Comparison of ENCODE assay signal across 17 cellular contexts in genomic region chr6:143755301-143755744, GRCh38.
DNase-seq lines count a peak whose midpoint lies in the region; ATAC-seq and TF ChIP-seq lines count a peak whose summit lies in the region.
"Had no signal": no experiment of that assay in that cellular context is flagged by ENCODE, and none has a peak within 500 bp of the region (broad histone marks: within the 10 kb centered on the region; RNA-seq: fewer than 3 reads in every experiment).

No MANE protein-coding gene starts in this region.

- no TSS peak for BruUV-seq in HCT116 (replicated peaks; lab: Mats Ljungman, UMichigan)

- ATAC-seq in HCT116 (peak; percentile 44; the same call in 1 of the 2 replicates), HG03045 (IDR thresholded peaks at IDR 0.05; ENCODE audit: unreplicated experiment) (no peak), HG02798 (IDR thresholded peaks at IDR 0.05; ENCODE audit: poor library complexity, unreplicated experiment) (no peak)
- ATAC-seq: T-cell had no signal

- H2AFZ ChIP-seq in HCT116 (ENCODE audit: low read depth, low read length, poor library complexity, severe bottlenecking) (no peak overlapping the region), MM.1S (ENCODE audit: low read length) (no peak overlapping the region)

- H3K27ac Mint-ChIP-seq in progenitor cell of endocrine pancreas, result peak overlapping the region; percentile 77
- H3K27ac Mint-ChIP-seq: activated naive CD8-positive, alpha-beta T cell treated with anti-CD3 and anti-CD28 coated beads, Interleukin-2, amount 10 ng/mL, durations not matched to agents 7 days and 5 days; T-cell had no signal

- H3K27me3 Mint-ChIP-seq in progenitor cell of endocrine pancreas, result no peaks in the 10 kb centered on the region
- H3K27me3 Mint-ChIP-seq: activated naive CD8-positive, alpha-beta T cell treated with anti-CD3 and anti-CD28 coated beads, Interleukin-2, amount 10 ng/mL, durations not matched to agents 7 days and 5 days; T-cell had no signal

- no peak for TF ChIP-seq CTCF in HCT116 (IDR thresholded peaks at IDR 0.05 in 2 of 3, conservative IDR thresholded peaks at IDR 0.05 in 1 of 3; ENCODE audit: borderline replicate concordance in 1 of 3, insufficient read depth in 1 of 3, low read depth in 2 of 3, low read length in 2 of 3)
- no peak for TF ChIP-seq CTCF in VCaP (conservative IDR thresholded peaks at IDR 0.05)
- TF ChIP-seq CTCF in fibroblast of the aortic adventitia (IDR thresholded peaks at IDR 0.05; ENCODE audit: insufficient read depth, low read length), result no peak
- no peak for TF ChIP-seq CTCF in progenitor cell of endocrine pancreas (IDR thresholded peaks at IDR 0.05; ENCODE audit: unreplicated experiment)
- TF ChIP-seq CTCF in MM.1S (IDR thresholded peaks at IDR 0.05; ENCODE audit: low read length), result no peak

- H3K4me1 ChIP-seq in HCT116 (ENCODE audit: control insufficient read depth in 1 of 2, insufficient read depth in 2 of 2, low read length in 2 of 2) (peaks cover 0 to 5% of the 10 kb centered on the region in 2 experiments; a peak in 1 of 4 replicates), MM.1S (ENCODE audit: low read length) (no peaks in the 10 kb centered on the region)

- intact Hi-C loops in HCT116 (cut with micrococcal nuclease), result no loop called here

- peaks cover 7% of the 10 kb centered on the region for H3K4me1 Mint-ChIP-seq in progenitor cell of endocrine pancreas (ENCODE audit: low read depth)

- no peaks in the 10 kb centered on the region for H3F3A ChIP-seq in MM.1S (ENCODE audit: insufficient read depth, low read length)

- POLR2A ChIA-PET in HCT116 (lab: Charles Lee), result no interaction called here

- H3K79me2 ChIP-seq in HCT116 (ENCODE audit: insufficient read depth, low read length) (no peaks in the 10 kb centered on the region), MM.1S (ENCODE audit: low read length) (no peaks in the 10 kb centered on the region)

- H3K4me2 ChIP-seq in HCT116 (ENCODE audit: low read length) (no peak overlapping the region), MM.1S (ENCODE audit: low read depth, low read length) (no peak overlapping the region)

- DNase-seq in HCT116 (ENCODE audit: low read depth, low spot score) (no peak), fibroblast of the aortic adventitia (ENCODE audit: low read depth) (peak; percentile 48), progenitor cell of endocrine pancreas (ENCODE audit: low spot score, unreplicated experiment) (no peak), MM.1S (no peak), NCI-H510A treated with DMSO at 0.1 percent for 48 hours (lab: John Stamatoyannopoulos, UW) (no peak)
- DNase-seq: activated CD4-positive, CD25-positive, alpha-beta regulatory T cell treated with anti-CD3 and anti-CD28 coated beads, Interleukin-2, amount 50 U/mL, for 72 hours; activated naive CD8-positive, alpha-beta T cell treated with anti-CD3 and anti-CD28 coated beads, Interleukin-2, amount 10 ng/mL, durations not matched to agents 7 days and 5 days; activated T-cell treated with anti-CD3 and anti-CD28 coated beads for 4 hours; DND-41; Karpas-422; NCI-H1694 treated with DMSO at 0.1 percent for 48 hours; NCI-H526; T-cell had no signal

- RAD21 ChIA-PET in HCT116 (lab: Charles Lee; ENCODE audit: low non-redundant PET in 1 of 2, low total read pairs in 2 of 2, uncharacterized antibody in 2 of 2, unreplicated experiment in 2 of 2), result no interaction called here

- TF ChIP-seq POLR2A in HCT116 (IDR thresholded peaks at IDR 0.05; ENCODE audit: borderline replicate concordance, extremely low read depth, insufficient read depth, insufficient read length), result no peak

- no peaks in the 10 kb centered on the region for H3K36me3 ChIP-seq in HCT116 (ENCODE audit: control insufficient read depth in 1 of 2, insufficient read depth in 2 of 2, low read length in 2 of 2)
- H3K36me3 ChIP-seq in MM.1S (replicated peaks; ENCODE audit: insufficient read depth, low read length), result no peaks in the 10 kb centered on the region
- H3K36me3 ChIP-seq: ovary had no signal

- H3K9me3 ChIP-seq in HCT116 (ENCODE audit: control insufficient read depth in 1 of 2, insufficient read depth in 1 of 2, low read depth in 1 of 2, low read length in 2 of 2) (no peaks in the 10 kb centered on the region), MM.1S (replicated peaks; ENCODE audit: insufficient read depth, low read length) (no peaks in the 10 kb centered on the region)
- H3K9me3 ChIP-seq: ovary had no signal

- H4K20me1 ChIP-seq in HCT116 (ENCODE audit: insufficient read depth) (no peaks in the 10 kb centered on the region), MM.1S (ENCODE audit: insufficient read depth, low read length) (no peaks in the 10 kb centered on the region)

- H3K9ac ChIP-seq in HCT116 (ENCODE audit: low read length) (no peak overlapping the region), MM.1S (ENCODE audit: low read length) (no peak overlapping the region)

- H3K36me3 Mint-ChIP-seq in progenitor cell of endocrine pancreas (ENCODE audit: insufficient read depth), result peaks cover 10% of the 10 kb centered on the region

- no peak overlapping the region for H3K4me3 ChIP-seq in HCT116 (replicated peaks in 1 of 2; ENCODE audit: low read depth in 1 of 2, low read length in 2 of 2)
- H3K4me3 ChIP-seq in fibroblast of the aortic adventitia (ENCODE audit: low read depth, low read length), result no peak overlapping the region
- H3K4me3 ChIP-seq in MM.1S (ENCODE audit: low read length), result no peak overlapping the region
- H3K4me3 ChIP-seq: ovary had no signal

- no peaks in the 10 kb centered on the region for H3K27me3 ChIP-seq in HCT116 (ENCODE audit: insufficient read depth, low read length)
- H3K27me3 ChIP-seq in MM.1S (replicated peaks; ENCODE audit: insufficient read depth, low read length), result no peaks in the 10 kb centered on the region
- H3K27me3 ChIP-seq: ovary had no signal

- H3K9me3 Mint-ChIP-seq in progenitor cell of endocrine pancreas (ENCODE audit: low read depth), result no peaks in the 10 kb centered on the region
- H3K9me3 Mint-ChIP-seq: T-cell had no signal

- CTCF ChIA-PET in HCT116 (lab: Charles Lee), result no interaction called here

- no peak overlapping the region for H3K4me3 Mint-ChIP-seq in progenitor cell of endocrine pancreas (ENCODE audit: low read depth)
- H3K4me3 Mint-ChIP-seq: activated naive CD8-positive, alpha-beta T cell treated with anti-CD3 and anti-CD28 coated beads, Interleukin-2, amount 10 ng/mL, durations not matched to agents 7 days and 5 days; T-cell had no signal

- H3K27ac ChIP-seq in HCT116 (ENCODE audit: low read depth, low read length) (no peak overlapping the region), VCaP (peak overlapping the region; percentile 52), MM.1S (ENCODE audit: low read length) (no peak overlapping the region)
- H3K27ac ChIP-seq: ovary had no signal

- TF ChIP-seq RAD21 in HCT116 (IDR thresholded peaks at IDR 0.05; ENCODE audit: low read depth), result no peak

- no peaks in the 10 kb centered on the region for H3K9me2 ChIP-seq in HCT116 (ENCODE audit: insufficient read depth)
- no peaks in the 10 kb centered on the region for H3K9me2 ChIP-seq in MM.1S (replicated peaks; ENCODE audit: insufficient read depth, low read length)

TF ChIP-seq in HCT116, 20 proteins besides CTCF, POLR2A, EP300 and RAD21:
- TF ChIP-seq CBX3 (IDR thresholded peaks at IDR 0.05; ENCODE audit: low read depth), result no peak
- TF ChIP-seq TCF7L2 (IDR thresholded peaks at IDR 0.05; ENCODE audit: borderline replicate concordance, extremely low read depth, insufficient read depth, insufficient read length), result peak; percentile 74
- no peak for TF ChIP-seq EZH2 (IDR thresholded peaks at IDR 0.05)
